Comparison of ENCODE assay signal across 1 cellular context in the genomic region with DNA sequence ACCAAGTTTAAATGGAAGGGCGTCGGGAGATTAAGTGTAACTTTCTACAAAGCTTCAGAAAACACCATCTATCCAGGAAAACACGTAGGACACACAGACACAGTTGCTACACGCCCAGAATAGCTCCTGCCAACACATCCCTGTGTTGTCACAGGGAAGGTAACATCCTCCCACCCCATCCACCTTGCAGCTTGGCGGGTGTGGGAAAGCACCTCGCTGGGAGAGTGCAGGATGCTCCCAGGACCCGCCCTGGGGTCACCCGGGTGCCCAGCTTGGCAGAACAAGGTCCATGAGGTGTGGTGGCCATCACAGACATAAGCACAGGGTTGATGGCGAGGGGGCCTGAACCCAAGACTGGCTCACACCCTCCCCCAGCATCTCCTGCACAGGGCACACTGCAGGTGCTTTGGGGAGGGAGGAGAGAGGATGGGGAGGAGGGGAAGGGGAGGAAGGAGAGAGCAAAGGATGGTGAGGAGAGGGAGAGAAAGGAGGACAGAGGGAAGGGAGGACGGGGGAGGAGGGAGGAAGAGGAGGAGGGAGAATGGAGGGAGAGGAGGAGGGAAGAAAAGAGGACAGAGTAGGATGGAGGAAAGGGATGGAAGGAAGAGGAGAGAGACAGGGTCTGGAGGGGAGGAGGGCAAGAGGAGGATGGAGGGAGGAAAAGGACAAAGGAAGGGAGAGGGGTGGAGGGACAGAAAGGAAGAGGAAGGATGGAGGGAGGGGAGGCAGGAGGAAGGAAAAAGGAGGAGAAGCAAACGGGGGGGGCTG.
TF ChIP-seq lines count a peak whose summit lies in the region.

No MANE protein-coding gene starts in this region.

TF ChIP-seq in H1, 55 proteins besides CTCF, POLR2A, EP300 and RAD21:
- TF ChIP-seq HDAC2 (IDR thresholded peaks at IDR 0.05; ENCODE audit: borderline replicate concordance in 1 of 2, low read depth in 2 of 2, low read length in 2 of 2) (no peak), FOSL1 (IDR thresholded peaks at IDR 0.05; ENCODE audit: insufficient read depth, low read depth, low read length) (no peak), TEAD4 (IDR thresholded peaks at IDR 0.05; ENCODE audit: low read depth, low read length) (no peak), TCF12 (IDR thresholded peaks at IDR 0.05; ENCODE audit: low read depth, low read length) (no peak), GTF2F1 (IDR thresholded peaks at IDR 0.05; ENCODE audit: borderline replicate concordance, low read depth, low read length) (no peak), CEBPB (IDR thresholded peaks at IDR 0.05; ENCODE audit: low read depth, low read length) (no peak), CTBP2 (IDR thresholded peaks at IDR 0.05; ENCODE audit: borderline replicate concordance, insufficient read depth, insufficient read length, low read length) (no peak)
